12 cellular contexts compared by ENCODE assay signal in the genomic region with DNA sequence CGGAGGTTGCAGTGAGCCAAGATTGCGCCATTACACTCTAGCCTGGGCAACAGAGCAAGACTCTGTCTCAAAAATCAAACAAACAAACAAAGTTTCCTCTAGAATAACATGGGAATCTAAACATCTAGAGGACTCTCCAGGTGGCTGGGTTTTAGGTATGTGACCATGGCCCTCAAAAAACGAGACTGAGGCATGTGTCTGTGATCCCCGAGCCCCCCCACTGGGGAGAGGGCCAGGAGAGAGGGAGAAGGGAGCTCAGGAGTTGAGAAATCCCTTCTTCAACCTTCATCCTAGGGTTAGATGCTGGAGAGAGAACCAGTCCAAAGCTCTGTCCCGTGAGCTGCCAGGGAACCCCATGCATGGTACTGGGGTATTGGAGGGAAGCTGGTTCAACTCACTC.
"Had no signal": no experiment of that assay in that cellular context is flagged by ENCODE, and none has a peak within 500 bp of the region (broad histone marks: within the 10 kb centered on the region; RNA-seq: fewer than 3 reads in every experiment).

No MANE protein-coding gene starts in this region.

- H3K36me3 ChIP-seq: breast epithelium, tibial nerve had no signal

- H3K9me3 ChIP-seq: breast epithelium, tibial nerve had no signal

- H3K4me1 ChIP-seq: breast epithelium had no signal

- ATAC-seq: activated T-cell treated with anti-CD3 and anti-CD28 coated beads, Interleukin-2, amount 50 U/mL, for 72 hours; T-cell had no signal

- DNase-seq: activated CD4-positive, alpha-beta memory T cell treated with anti-CD3 and anti-CD28 coated beads for 36 hours; activated CD4-positive, alpha-beta T cell treated with anti-CD3 and anti-CD28 coated beads for 1 hour; activated gamma-delta T cell treated with Interleukin-2 at 50 U/mL for 16 hours; activated naive CD8-positive, alpha-beta T cell treated with anti-CD3 and anti-CD28 coated beads for 36 hours; activated T-cell treated with anti-CD3 and anti-CD28 coated beads, Interleukin-2, amount 50 U/mL, for 72 hours; foreskin melanocyte; stimulated activated CD4-positive, alpha-beta T cell treated with anti-CD3 and anti-CD28 coated beads, Interleukin-15, amount 100 ng/mL, for 24 hours; stimulated activated CD4-positive, alpha-beta T cell treated with anti-CD3 and anti-CD28 coated beads, Interleukin-4, amount 100 ng/mL, for 24 hours; T1000 had no signal

- H3K27me3 ChIP-seq: tibial nerve had no signal

- H3K4me3 ChIP-seq: breast epithelium, tibial nerve had no signal
